Comparison of ENCODE assay signal across 8 cellular contexts in the genomic region with DNA sequence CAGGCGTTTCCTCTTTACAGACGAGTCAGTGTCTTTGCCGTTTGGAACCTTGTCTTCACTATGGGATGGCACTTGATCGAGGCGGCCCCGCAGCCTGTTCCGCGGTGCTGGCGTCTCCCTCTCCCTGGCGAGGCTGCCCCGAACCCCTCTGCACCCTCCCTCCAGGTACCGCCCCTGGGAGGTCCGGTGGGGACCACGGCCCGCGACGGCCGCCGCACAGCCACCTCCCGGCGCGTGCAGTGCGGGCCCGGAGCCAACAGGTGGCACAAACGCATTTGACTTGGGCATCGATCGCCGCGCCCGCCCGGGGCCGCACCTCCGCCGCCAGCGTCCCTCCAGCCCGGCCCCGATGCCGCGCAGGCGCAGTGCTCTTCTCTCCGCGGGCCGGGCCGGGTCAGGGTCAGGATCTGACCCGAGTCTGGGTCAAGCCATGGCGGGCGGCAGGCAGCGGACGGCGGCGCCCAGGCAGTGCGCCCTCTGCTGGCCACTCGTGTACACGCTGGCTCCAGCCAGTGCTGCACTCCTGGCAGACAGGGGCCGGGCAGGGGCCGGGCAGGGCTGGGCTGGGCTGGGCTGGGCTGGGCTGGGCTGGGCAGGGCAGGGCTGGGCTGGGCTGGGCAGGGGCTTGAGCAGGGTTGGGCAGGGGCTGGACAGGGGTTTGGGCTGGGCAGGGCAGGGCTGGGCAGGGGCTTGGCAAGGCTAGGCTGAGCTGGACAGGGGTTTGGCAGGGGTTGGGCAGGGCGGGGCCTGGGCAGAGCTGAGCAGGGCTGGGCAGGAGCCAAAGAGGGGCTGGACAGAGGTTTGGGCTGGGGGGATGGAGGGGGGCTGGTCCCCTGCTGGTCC.
DNase-seq lines count a peak whose midpoint lies in the region; ATAC-seq, FAIRE-seq and TF ChIP-seq lines count a peak whose summit lies in the region.

No MANE protein-coding gene starts in this region.

- no peak for FAIRE-seq in frontal cortex (lab: Jason Lieb, UNC)

- no peaks in the 10 kb centered on the region for H3K4me1 Mint-ChIP-seq in CD4-positive, alpha-beta T cell (ENCODE audit: low read depth)
- no peaks in the 10 kb centered on the region for H3K4me1 Mint-ChIP-seq in osteocyte (ENCODE audit: unreplicated experiment)

- H3K27me3 Mint-ChIP-seq in CD4-positive, alpha-beta T cell, result peaks cover 58% of the 10 kb centered on the region
- H3K27me3 Mint-ChIP-seq in osteocyte (ENCODE audit: unreplicated experiment), result peaks cover 17% of the 10 kb centered on the region

- H3K27me3 ChIP-seq in CD4-positive, alpha-beta T cell (ENCODE audit: control insufficient read depth, insufficient read depth, low read length), result peaks cover 46% of the 10 kb centered on the region
- peaks cover 0 to 16% of the 10 kb centered on the region in 2 donors for H3K27me3 ChIP-seq in tibial artery

- H3K27ac Mint-ChIP-seq in CD4-positive, alpha-beta T cell, result no peak overlapping the region
- no peak overlapping the region for H3K27ac Mint-ChIP-seq in osteocyte (ENCODE audit: unreplicated experiment)

- CTCF ChIA-PET in CD4-positive, alpha-beta T cell (lab: Charles Lee), result no interaction called here

- no peaks in the 10 kb centered on the region for H3K9me3 Mint-ChIP-seq in CD4-positive, alpha-beta T cell
- no peaks in the 10 kb centered on the region for H3K9me3 Mint-ChIP-seq in osteocyte (ENCODE audit: unreplicated experiment)

- ATAC-seq in CD4-positive, alpha-beta T cell (ENCODE audit: poor library complexity), result peak; percentile 71
- ATAC-seq in GM19438 (IDR thresholded peaks at IDR 0.05; ENCODE audit: low read depth, unreplicated experiment) (peak; percentile 90), HG03521 (IDR thresholded peaks at IDR 0.05; ENCODE audit: unreplicated experiment) (peak; percentile 90)

- no peaks in the 10 kb centered on the region for H3K36me3 ChIP-seq in tibial artery

- H3K9me3 ChIP-seq in CD4-positive, alpha-beta T cell (ENCODE audit: control insufficient read depth, low read length), result no peaks in the 10 kb centered on the region
- H3K9me3 ChIP-seq in tibial artery, result no peaks in the 10 kb centered on the region

- no peaks in the 10 kb centered on the region for H3K36me3 Mint-ChIP-seq in CD4-positive, alpha-beta T cell (ENCODE audit: low read depth)
- no peaks in the 10 kb centered on the region for H3K36me3 Mint-ChIP-seq in osteocyte (ENCODE audit: unreplicated experiment)

- intact Hi-C loops in CD4-positive, alpha-beta T cell (cut with DNase I, micrococcal nuclease), result loop anchor here in 1 of 2 experiments (1.0 kb wide), 2 partner anchors 275 to 300 kb away; no protein-coding TSS in a partner anchor
- intact Hi-C loops in tibial artery (cut with DNase I; ENCODE audit: low total_unique reads), result no loop called here

- H3K4me3 Mint-ChIP-seq in CD4-positive, alpha-beta T cell, result peak overlapping the region; percentile 66
- peak overlapping the region; percentile 60 for H3K4me3 Mint-ChIP-seq in osteocyte (ENCODE audit: unreplicated experiment)

- peak; percentile 88 for TF ChIP-seq CTCF in CD4-positive, alpha-beta T cell (IDR thresholded peaks at IDR 0.05)
- TF ChIP-seq CTCF in osteocyte (IDR thresholded peaks at IDR 0.05), result peak; percentile 82
- TF ChIP-seq CTCF in tibial artery (IDR thresholded peaks at IDR 0.05), result peak; percentile 44 to 51

- H3K4me3 ChIP-seq in tibial artery, result peak overlapping the region; percentile 36 to 47

- peak; percentile 13 to 66 (median 39) for DNase-seq in CD4-positive, alpha-beta T cell
- peak; percentile 46 for DNase-seq in activated effector memory CD4-positive, alpha-beta T cell treated with Interleukin-2 at 50 U/mL for 16 hours
- DNase-seq in frontal cortex (ENCODE audit: low spot score in 2 of 2), result peak; percentile 84 to 93
- peak; percentile 89 for DNase-seq in osteocyte (ENCODE audit: extremely low spot score, unreplicated experiment)
- DNase-seq in tibial artery, result peak in 1 of 2 donors; percentile 34

- peaks cover 0 to 11% (median 6%) of the 10 kb centered on the region in 4 donors for H3K4me1 ChIP-seq in tibial artery

- H3K27ac ChIP-seq in CD4-positive, alpha-beta T cell (ENCODE audit: low read depth, low read length), result no peak overlapping the region
- no peak overlapping the region for H3K27ac ChIP-seq in tibial artery

- POLR2A ChIA-PET in CD4-positive, alpha-beta T cell (lab: Charles Lee), result no interaction called here

TF ChIP-seq in PFSK-1, 5 proteins besides CTCF, POLR2A, EP300 and RAD21:
- no peak for TF ChIP-seq SIN3A (IDR thresholded peaks at IDR 0.05; ENCODE audit: borderline replicate concordance, insufficient read depth, low read length)
- peak; percentile 50 for TF ChIP-seq FOXP2 (optimal IDR thresholded peaks at IDR 0.05; ENCODE audit: borderline replicate concordance, extremely low read depth, extremely low read length, insufficient read depth)
TF ChIP-seq in PFSK-1: peak in this region for 1.
